1 cellular context compared by ENCODE assay signal in the genomic region with DNA sequence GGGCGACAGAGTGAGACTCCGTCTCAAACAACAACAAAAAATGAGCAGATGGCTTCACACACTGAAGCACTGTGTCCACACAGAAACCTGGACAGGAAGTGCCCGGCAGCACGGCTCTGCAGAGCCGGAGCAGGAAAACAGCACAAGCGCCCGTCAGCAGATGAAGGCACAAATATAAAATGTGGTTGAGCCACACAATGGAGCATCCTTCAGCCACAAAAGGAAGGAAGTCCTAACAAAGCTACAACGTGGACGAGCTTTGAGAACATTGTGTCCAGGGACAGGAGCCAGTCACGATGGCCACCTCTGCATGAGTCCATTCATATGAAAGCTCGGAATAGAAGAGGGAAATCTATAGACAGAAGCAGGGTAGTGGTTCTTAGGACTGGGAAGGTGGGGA.
TF ChIP-seq lines count a peak whose summit lies in the region.

No MANE protein-coding gene starts in this region.

TF ChIP-seq in SK-N-SH, 30 proteins besides CTCF, POLR2A, EP300 and RAD21:
- TF ChIP-seq YY1 (IDR thresholded peaks at IDR 0.05; ENCODE audit: low read depth), result no peak
- no peak for TF ChIP-seq GATA2 (CRISPR knock-in tag; IDR thresholded peaks at IDR 0.05)
- TF ChIP-seq NFIC (IDR thresholded peaks at IDR 0.05; ENCODE audit: borderline replicate concordance), result no peak
- TF ChIP-seq MEF2A (IDR thresholded peaks at IDR 0.05; ENCODE audit: borderline replicate concordance, low read depth), result no peak
- no peak for TF ChIP-seq TCF12 (IDR thresholded peaks at IDR 0.05)
- TF ChIP-seq TEAD4 (IDR thresholded peaks at IDR 0.05; ENCODE audit: borderline replicate concordance, insufficient read depth), result no peak
- no peak for TF ChIP-seq GABPA (IDR thresholded peaks at IDR 0.05; ENCODE audit: low read depth)
- TF ChIP-seq JUND (IDR thresholded peaks at IDR 0.05), result no peak
- TF ChIP-seq, protein P1, sequence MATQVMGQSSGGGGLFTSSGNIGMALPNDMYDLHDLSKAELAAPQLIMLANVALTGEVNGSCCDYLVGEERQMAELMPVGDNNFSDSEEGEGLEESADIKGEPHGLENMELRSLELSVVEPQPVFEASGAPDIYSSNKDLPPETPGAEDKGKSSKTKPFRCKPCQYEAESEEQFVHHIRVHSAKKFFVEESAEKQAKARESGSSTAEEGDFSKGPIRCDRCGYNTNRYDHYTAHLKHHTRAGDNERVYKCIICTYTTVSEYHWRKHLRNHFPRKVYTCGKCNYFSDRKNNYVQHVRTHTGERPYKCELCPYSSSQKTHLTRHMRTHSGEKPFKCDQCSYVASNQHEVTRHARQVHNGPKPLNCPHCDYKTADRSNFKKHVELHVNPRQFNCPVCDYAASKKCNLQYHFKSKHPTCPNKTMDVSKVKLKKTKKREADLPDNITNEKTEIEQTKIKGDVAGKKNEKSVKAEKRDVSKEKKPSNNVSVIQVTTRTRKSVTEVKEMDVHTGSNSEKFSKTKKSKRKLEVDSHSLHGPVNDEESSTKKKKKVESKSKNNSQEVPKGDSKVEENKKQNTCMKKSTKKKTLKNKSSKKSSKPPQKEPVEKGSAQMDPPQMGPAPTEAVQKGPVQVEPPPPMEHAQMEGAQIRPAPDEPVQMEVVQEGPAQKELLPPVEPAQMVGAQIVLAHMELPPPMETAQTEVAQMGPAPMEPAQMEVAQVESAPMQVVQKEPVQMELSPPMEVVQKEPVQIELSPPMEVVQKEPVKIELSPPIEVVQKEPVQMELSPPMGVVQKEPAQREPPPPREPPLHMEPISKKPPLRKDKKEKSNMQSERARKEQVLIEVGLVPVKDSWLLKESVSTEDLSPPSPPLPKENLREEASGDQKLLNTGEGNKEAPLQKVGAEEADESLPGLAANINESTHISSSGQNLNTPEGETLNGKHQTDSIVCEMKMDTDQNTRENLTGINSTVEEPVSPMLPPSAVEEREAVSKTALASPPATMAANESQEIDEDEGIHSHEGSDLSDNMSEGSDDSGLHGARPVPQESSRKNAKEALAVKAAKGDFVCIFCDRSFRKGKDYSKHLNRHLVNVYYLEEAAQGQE (IDR thresholded peaks at IDR 0.05; ENCODE audit: low read depth, low read length), result no peak
- no peak for TF ChIP-seq EZH2phosphoT487 (IDR thresholded peaks at IDR 0.05; ENCODE audit: borderline replicate concordance, low read depth)
- TF ChIP-seq, protein P2, sequence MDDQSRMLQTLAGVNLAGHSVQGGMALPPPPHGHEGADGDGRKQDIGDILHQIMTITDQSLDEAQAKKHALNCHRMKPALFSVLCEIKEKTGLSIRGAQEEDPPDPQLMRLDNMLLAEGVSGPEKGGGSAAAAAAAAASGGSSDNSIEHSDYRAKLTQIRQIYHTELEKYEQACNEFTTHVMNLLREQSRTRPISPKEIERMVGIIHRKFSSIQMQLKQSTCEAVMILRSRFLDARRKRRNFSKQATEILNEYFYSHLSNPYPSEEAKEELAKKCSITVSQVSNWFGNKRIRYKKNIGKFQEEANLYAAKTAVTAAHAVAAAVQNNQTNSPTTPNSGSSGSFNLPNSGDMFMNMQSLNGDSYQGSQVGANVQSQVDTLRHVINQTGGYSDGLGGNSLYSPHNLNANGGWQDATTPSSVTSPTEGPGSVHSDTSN (IDR thresholded peaks at IDR 0.05), result no peak
- no peak for TF ChIP-seq SMC3 (IDR thresholded peaks at IDR 0.05; ENCODE audit: low read depth, low read length)
- TF ChIP-seq ELF1 (IDR thresholded peaks at IDR 0.05), result no peak
- TF ChIP-seq FOSL2 (IDR thresholded peaks at IDR 0.05; ENCODE audit: borderline replicate concordance, low read depth), result no peak
- no peak for TF ChIP-seq RCOR1 (IDR thresholded peaks at IDR 0.05; ENCODE audit: low read length)
- TF ChIP-seq FOXM1 (IDR thresholded peaks at IDR 0.05; ENCODE audit: low read depth), result no peak
- TF ChIP-seq POLR2AphosphoS5 (IDR thresholded peaks at IDR 0.05; ENCODE audit: low read depth, low read length), result no peak
- no peak for TF ChIP-seq RXRA (IDR thresholded peaks at IDR 0.05; ENCODE audit: borderline replicate concordance, low read depth)
- no peak for TF ChIP-seq TAF1 (IDR thresholded peaks at IDR 0.05; ENCODE audit: borderline replicate concordance, low read depth, low read length)
TF ChIP-seq in SK-N-SH: peak in this region for 0.
